In the genomic region with DNA sequence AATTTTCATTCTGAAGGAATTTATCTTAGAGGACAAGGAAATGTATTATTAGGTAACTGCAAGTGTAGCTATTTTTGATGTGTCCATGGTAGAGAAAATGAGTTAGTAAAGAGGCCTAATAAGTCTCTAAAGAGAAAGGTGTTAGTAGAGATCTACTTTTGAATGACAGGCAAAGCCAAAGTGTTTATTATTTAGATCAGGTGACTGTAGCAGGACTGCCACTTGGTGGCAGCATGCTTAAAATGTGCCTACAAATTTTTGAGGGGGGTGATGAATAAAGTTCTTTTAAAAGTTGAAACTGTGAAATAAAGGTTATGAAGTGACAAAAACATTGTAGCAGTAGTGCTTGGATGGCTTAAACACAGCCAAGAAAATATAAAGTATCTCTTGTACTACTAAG, we compare ENCODE assay signal across 13 cellular contexts.
DNase-seq lines count a peak whose midpoint lies in the region; ATAC-seq, FAIRE-seq and TF ChIP-seq lines count a peak whose summit lies in the region.
"Had no signal": no experiment of that assay in that cellular context is flagged by ENCODE, and none has a peak within 500 bp of the region (broad histone marks: within the 10 kb centered on the region; RNA-seq: fewer than 3 reads in every experiment).

No MANE protein-coding gene starts in this region.

- ATAC-seq in GM18867 (IDR thresholded peaks at IDR 0.05; ENCODE audit: unreplicated experiment) = no peak

- no peak overlapping the region for H3K4me2 ChIP-seq in PC-9
- H3K4me2 ChIP-seq in hepatocyte = no peak overlapping the region

- TF ChIP-seq CTCF in AG10803 (conservative IDR thresholded peaks at IDR 0.05; ENCODE audit: low read length) (peak; percentile 22), GM12865 (IDR thresholded peaks at IDR 0.05; ENCODE audit: insufficient read depth, low read depth, low read length, missing control alignments) (peak; percentile 15), PC-9 (conservative IDR thresholded peaks at IDR 0.05) (peak; percentile 57), hepatocyte (IDR thresholded peaks at IDR 0.05; ENCODE audit: poor library complexity) (peak; percentile 16)

- H3K27me3 ChIP-seq in PC-9 (ENCODE audit: insufficient read depth, low read depth) (no peaks in the 10 kb centered on the region), hepatocyte (no peaks in the 10 kb centered on the region)
- H3K27me3 ChIP-seq: cardiac muscle cell had no signal

- no peak for FAIRE-seq in H54 (lab: Jason Lieb, UNC)

- H3K36me3 ChIP-seq in PC-9 (ENCODE audit: low read depth) = no peaks in the 10 kb centered on the region
- no peaks in the 10 kb centered on the region for H3K36me3 ChIP-seq in hepatocyte (replicated peaks; ENCODE audit: insufficient read depth, low read depth)
- H3K36me3 ChIP-seq: cardiac muscle cell, HAP-1, thoracic aorta had no signal

- DNase-seq in AG10803 (ENCODE audit: low read depth) = no peak
- DNase-seq in GM12865 (ENCODE audit: low read depth) = peak; percentile 2
- DNase-seq in PC-9 = no peak
- no peak for DNase-seq in hepatocyte (ENCODE audit: low spot score)
- DNase-seq in foreskin melanocyte = no peak
- no peak for DNase-seq in H54 (ENCODE audit: insufficient read length, low spot score)
- no peak for DNase-seq in iPS-NIHi11 (ENCODE audit: low spot score)
- DNase-seq: NCI-H2029 had no signal

- BruUV-seq in PC-9 (replicated peaks; lab: Mats Ljungman, UMichigan) = no TSS peak

- H3F3A ChIP-seq in PC-9 (ENCODE audit: insufficient read depth, low read depth) = no peaks in the 10 kb centered on the region

- H3K79me2 ChIP-seq in PC-9 (ENCODE audit: low read depth) (no peaks in the 10 kb centered on the region), hepatocyte (no peaks in the 10 kb centered on the region)

- H3K4me3 ChIP-seq in AG10803 (ENCODE audit: low read length) = no peak overlapping the region
- H3K4me3 ChIP-seq in GM12865 (ENCODE audit: low read depth, low read length) = no peak overlapping the region
- no peak overlapping the region for H3K4me3 ChIP-seq in PC-9
- H3K4me3 ChIP-seq in hepatocyte = no peak overlapping the region
- H3K4me3 ChIP-seq: cardiac muscle cell, HAP-1, lung, thoracic aorta had no signal

- no peaks in the 10 kb centered on the region for H4K20me1 ChIP-seq in PC-9 (ENCODE audit: insufficient read depth)
- H4K20me1 ChIP-seq in hepatocyte (ENCODE audit: insufficient read depth, poor library complexity, severe bottlenecking) = no peaks in the 10 kb centered on the region

- H2AFZ ChIP-seq in PC-9 = no peak overlapping the region
- H2AFZ ChIP-seq in hepatocyte = no peak overlapping the region

- POLR2A ChIA-PET in PC-9 (lab: Charles Lee; ENCODE audit: unreplicated experiment) = interaction anchor here (0.9 kb wide), 1 partner anchor 938 kb away, joined by 5 read pairs; no protein-coding TSS in a partner anchor

- intact Hi-C loops in PC-9 (cut with micrococcal nuclease; ENCODE audit: unreplicated experiment) = no loop called here

- H3K9me3 ChIP-seq in PC-9 (ENCODE audit: insufficient read depth, low read depth) (no peaks in the 10 kb centered on the region), hepatocyte (ENCODE audit: low read depth) (no peaks in the 10 kb centered on the region)
- H3K9me3 ChIP-seq: HAP-1, thoracic aorta had no signal

- no peaks in the 10 kb centered on the region for H3K4me1 ChIP-seq in PC-9 (replicated peaks; ENCODE audit: insufficient read depth)
- H3K4me1 ChIP-seq in hepatocyte (ENCODE audit: insufficient read depth) = no peaks in the 10 kb centered on the region
- H3K4me1 ChIP-seq: HAP-1 had no signal

- CTCF ChIA-PET in PC-9 (lab: Charles Lee) = interaction anchor here (0.7 kb wide), 1 partner anchor 567 kb away, joined by 8 read pairs; no protein-coding TSS in a partner anchor

- H3K9me2 ChIP-seq in PC-9 (ENCODE audit: insufficient read depth) = no peaks in the 10 kb centered on the region
- no peaks in the 10 kb centered on the region for H3K9me2 ChIP-seq in hepatocyte (replicated peaks; ENCODE audit: insufficient read depth)

- TF ChIP-seq POLR2A in H54 (IDR thresholded peaks at IDR 0.05; ENCODE audit: low read depth, low read length) = no peak

- H3K27ac ChIP-seq in PC-9 (no peak overlapping the region), hepatocyte (no peak overlapping the region)
- H3K27ac ChIP-seq: cardiac muscle cell, thoracic aorta had no signal
